In genomic region chr17:3892095-3892998, GRCh38 we compare ENCODE assay signal across 8 cellular contexts. TPM values are rescaled to one million over a fixed set of nuclear protein-coding genes. Genes with fewer than 3 reads are reported as not detected.
DNase-seq lines count a peak whose midpoint lies in the region; ATAC-seq and TF ChIP-seq lines count a peak whose summit lies in the region.

No MANE protein-coding gene starts in this region.

- H3K4me3 ChIP-seq in foreskin fibroblast (ENCODE audit: low read depth in 1 of 2, low read length in 2 of 2) (peak overlapping the region; percentile 58 to 63), neural progenitor cell (peak overlapping the region; percentile 91)

- TF ChIP-seq CTCF in foreskin fibroblast (IDR thresholded peaks at IDR 0.05; ENCODE audit: low read depth, low read length) (no peak), neural progenitor cell (IDR thresholded peaks at IDR 0.05) (peak; percentile 34)

- no peaks in the 10 kb centered on the region for H3K9me3 Mint-ChIP-seq in neural progenitor cell

- H4K20me1 ChIP-seq in neural progenitor cell (ENCODE audit: low read depth), result peaks cover 20% of the 10 kb centered on the region

- H3K27ac ChIP-seq in neural progenitor cell, result no peak overlapping the region

- DNase-seq in NCI-H82 (lab: John Stamatoyannopoulos, UW), result peak; percentile 75
- DNase-seq in NCI-H82 treated with DMSO at 0.1 percent for 48 hours (lab: John Stamatoyannopoulos, UW; ENCODE audit: unreplicated experiment), result no peak
- peak; percentile 74 for DNase-seq in RPMI7951 (ENCODE audit: low read depth)
- peak; percentile 71 for DNase-seq in activated effector memory CD4-positive, alpha-beta T cell treated with Interleukin-2 at 50 U/mL for 16 hours
- DNase-seq in foreskin fibroblast, result peak; percentile 89 to 91
- DNase-seq in neural progenitor cell (ENCODE audit: low spot score), result peak; percentile 84
- DNase-seq in stromal cell of bone marrow (ENCODE audit: low read depth), result peak; percentile 62

- no peaks in the 10 kb centered on the region for H3K9me3 ChIP-seq in neural progenitor cell (ENCODE audit: low read depth)

- peak overlapping the region; percentile 47 for H3K9ac ChIP-seq in neural progenitor cell

- H3K4me1 Mint-ChIP-seq in neural progenitor cell, result peaks cover 37% of the 10 kb centered on the region

- H3K36me3 Mint-ChIP-seq in neural progenitor cell, result no peaks in the 10 kb centered on the region

- peak overlapping the region; percentile 81 for H3K4me3 Mint-ChIP-seq in neural progenitor cell

- H3K27me3 Mint-ChIP-seq in neural progenitor cell (ENCODE audit: insufficient read depth, low read depth), result peaks cover 9% of the 10 kb centered on the region

- no peaks in the 10 kb centered on the region for H3K36me3 ChIP-seq in neural progenitor cell

- peak overlapping the region; percentile 79 for H2AFZ ChIP-seq in neural progenitor cell (replicated peaks)

- H3K4me2 ChIP-seq in neural progenitor cell, result peak overlapping the region; percentile 98

- H3K27ac Mint-ChIP-seq in neural progenitor cell, result no peak overlapping the region

- peaks cover 9% of the 10 kb centered on the region for H3F3A ChIP-seq in neural progenitor cell (ENCODE audit: low read depth)

- H3K79me2 ChIP-seq in neural progenitor cell (ENCODE audit: low read depth), result no peaks in the 10 kb centered on the region

- H3K4me1 ChIP-seq in neural progenitor cell, result peaks cover 20% of the 10 kb centered on the region

- peaks cover 14% of the 10 kb centered on the region for H3K27me3 ChIP-seq in neural progenitor cell

- ATAC-seq in HG03159 (IDR thresholded peaks at IDR 0.05; ENCODE audit: unreplicated experiment), result peak; percentile 17

RNA-seq across cellular contexts. Expression of gene CAMKK1, which starts 0.5 kb away (rescaled TPM):
- total RNA-seq in RPMI7951 (2014; rRNA removed; shearing (Covaris generic)), result 1.2 and 2.3 TPM in 2 replicates
- total RNA-seq in neural progenitor cell (ENCODE audit: low replicate concordance), result 2.9 and 6.4 TPM in 2 replicates

RNA-seq across cellular contexts. Expression of gene P2RX1, which starts 23.9 kb away (rescaled TPM):
- not detected in 2 replicates for total RNA-seq in RPMI7951 (2014; rRNA removed; shearing (Covaris generic))
- total RNA-seq in neural progenitor cell (ENCODE audit: low replicate concordance), result not detected in 2 replicates

RNA-seq across cellular contexts. Expression of gene NCBP3, which starts 46.3 kb away (rescaled TPM):
- 7.9 and 9.7 TPM in 2 replicates for total RNA-seq in RPMI7951 (2014; rRNA removed; shearing (Covaris generic))
- 55.7 and 72.4 TPM in 2 replicates for total RNA-seq in neural progenitor cell (ENCODE audit: low replicate concordance)
